ENCODE assay signal across 9 cellular contexts in the genomic region with DNA sequence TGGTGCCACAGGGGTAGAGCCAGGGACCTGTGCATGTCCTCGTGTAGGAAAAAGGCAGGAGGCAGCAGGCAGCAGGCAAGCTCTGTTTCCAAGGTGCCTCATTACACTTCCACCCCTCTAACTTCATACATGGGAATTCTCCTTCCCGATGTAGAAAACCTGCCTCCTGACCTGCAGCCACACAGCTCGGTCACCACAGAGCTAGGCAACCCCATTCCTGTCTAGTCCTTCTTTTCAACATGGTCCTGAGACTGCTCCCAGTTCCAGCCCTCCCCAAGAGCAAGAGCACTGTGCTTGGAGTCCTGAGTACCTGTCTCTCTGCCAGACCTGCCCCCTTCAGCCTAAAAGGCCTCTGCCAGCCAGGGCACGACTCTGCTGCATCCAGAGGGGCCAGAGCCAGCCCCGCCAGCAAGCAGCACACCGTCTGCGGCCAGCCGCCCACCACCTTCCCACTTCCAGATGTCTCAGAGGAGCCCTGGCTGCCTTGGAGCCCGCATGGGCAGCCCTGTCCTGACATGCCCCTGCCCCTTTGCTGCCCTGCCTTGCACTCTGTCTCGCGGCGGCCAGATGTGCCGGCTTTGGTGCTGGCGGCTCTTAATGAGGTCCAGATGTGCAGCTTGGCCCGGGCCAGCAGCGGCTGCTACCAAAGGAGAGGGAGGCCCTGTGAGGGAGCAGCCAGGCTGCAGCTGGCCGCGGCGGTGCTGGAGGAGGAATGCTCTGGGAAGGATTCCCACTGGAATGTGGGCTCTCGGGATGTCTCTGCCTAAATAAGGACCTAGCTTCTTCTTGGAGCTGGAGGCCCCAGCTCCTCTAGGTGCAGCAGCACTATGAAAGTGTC.
A peak's percentile ranks its signal among the peaks of the same experiment; 100 is the strongest.
DNase-seq lines count a peak whose midpoint lies in the region; ATAC-seq and TF ChIP-seq lines count a peak whose summit lies in the region.
"Had no signal": no experiment of that assay in that cellular context is flagged by ENCODE, and none has a peak within 500 bp of the region (broad histone marks: within the 10 kb centered on the region; RNA-seq: fewer than 3 reads in every experiment).

No MANE protein-coding gene starts in this region.

- no peak for TF ChIP-seq EP300 in ovary (IDR thresholded peaks at IDR 0.05)

- no peak overlapping the region for H3K4me3 ChIP-seq in adipocyte (ENCODE audit: low read length)
- no peak overlapping the region for H3K4me3 ChIP-seq in ovary
- H3K4me3 ChIP-seq in WERI-Rb-1 (ENCODE audit: low read depth, low read length) = no peak overlapping the region

- peak overlapping the region; percentile 77 for H3K9ac ChIP-seq in adipocyte (ENCODE audit: low read length)

- intact Hi-C loops in Right ventricle myocardium superior (cut with DNase I) = no loop called here
- intact Hi-C loops in ovary (cut with DNase I) = no loop called here

- H3K27me3 ChIP-seq in adipocyte (replicated peaks; ENCODE audit: control insufficient read depth, insufficient read depth, low read length) = no peaks in the 10 kb centered on the region
- no peaks in the 10 kb centered on the region for H3K27me3 ChIP-seq in ovary
- H3K27me3 ChIP-seq in WERI-Rb-1 (ENCODE audit: insufficient read depth, low read depth, severe bottlenecking) = no peaks in the 10 kb centered on the region

- 12 to 15% (median 12%) methylated on average over 20 of the region's 20 CpGs for WGBS in ovary, 3 donors

- H3K36me3 ChIP-seq in adipocyte (ENCODE audit: control insufficient read depth, insufficient read depth, low read length, severe bottlenecking) (no peaks in the 10 kb centered on the region), ovary (no peaks in the 10 kb centered on the region), WERI-Rb-1 (no peaks in the 10 kb centered on the region)

- H3K9me3 ChIP-seq in adipocyte (ENCODE audit: control insufficient read depth, low read length) (peaks cover 7% of the 10 kb centered on the region), ovary (no peaks in the 10 kb centered on the region), WERI-Rb-1 (ENCODE audit: severe bottlenecking) (no peaks in the 10 kb centered on the region)

- no peak for TF ChIP-seq POLR2A in ovary (IDR thresholded peaks at IDR 0.05)

- DNase-seq in AG20443 (ENCODE audit: low spot score) = peak; percentile 98
- peak; percentile 98 for DNase-seq in adipocyte (ENCODE audit: low read depth)
- peak; percentile 91 for DNase-seq in Right ventricle myocardium superior
- peak; percentile 86 to 94 (median 90) for DNase-seq in ovary
- DNase-seq in WERI-Rb-1 = no peak
- DNase-seq: NK-92 treated with Interleukin-12 subunit alpha and Interleukin-12 subunit beta, amount 100 ng/mL, for 24 hours had no signal

- peaks cover 51% of the 10 kb centered on the region for H3K4me1 ChIP-seq in adipocyte (ENCODE audit: control insufficient read depth, insufficient read depth, low read length)
- peaks cover 3% of the 10 kb centered on the region for H3K4me1 ChIP-seq in ovary (ENCODE audit: insufficient read depth)

- H3K27ac ChIP-seq in ovary (peak overlapping the region in 1 of 2 donors; percentile 25), WERI-Rb-1 (no peak overlapping the region)

- TF ChIP-seq CTCF in ovary (IDR thresholded peaks at IDR 0.05) (no peak), WERI-Rb-1 (IDR thresholded peaks at IDR 0.05; ENCODE audit: low read depth, low read length) (no peak)

- ATAC-seq in Right ventricle myocardium superior (ENCODE audit: poor library complexity) (peak; percentile 92), GM18907 (IDR thresholded peaks at IDR 0.05; ENCODE audit: unreplicated experiment) (no peak), HG02840 (IDR thresholded peaks at IDR 0.05; ENCODE audit: low FRiP score, unreplicated experiment) (no peak), HG03280 (IDR thresholded peaks at IDR 0.05; ENCODE audit: unreplicated experiment) (no peak)
